11 cellular contexts compared by ENCODE assay signal in the genomic region with DNA sequence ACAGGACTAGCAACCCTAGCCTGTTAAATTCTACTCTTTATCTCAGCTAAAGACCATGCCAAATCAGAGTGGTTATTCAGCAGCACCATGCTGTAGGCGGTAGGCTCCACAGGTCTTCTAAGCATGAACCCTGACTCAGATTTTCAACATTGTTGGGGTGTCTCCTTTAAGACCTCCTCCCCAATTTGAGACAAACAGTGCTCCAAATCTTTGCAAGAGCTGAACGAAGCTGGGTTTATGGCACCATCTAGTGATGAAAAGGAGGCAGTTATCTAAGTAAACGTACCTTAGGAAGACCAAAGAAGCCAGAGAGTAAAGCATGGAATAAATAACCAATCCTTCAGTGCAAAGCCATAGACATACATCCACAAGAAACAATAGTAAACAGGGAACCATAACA.
DNase-seq lines count a peak whose midpoint lies in the region; ATAC-seq and TF ChIP-seq lines count a peak whose summit lies in the region.
"Had no signal": no experiment of that assay in that cellular context is flagged by ENCODE, and none has a peak within 500 bp of the region (broad histone marks: within the 10 kb centered on the region; RNA-seq: fewer than 3 reads in every experiment).

No MANE protein-coding gene starts in this region.

- DNase-seq in Daoy (ENCODE audit: low read depth) (peak; percentile 7), IMR-90 (peak; percentile 68), WERI-Rb-1 (no peak), left lobe of liver (ENCODE audit: low spot score) (no peak), LoVo (ENCODE audit: low spot score) (no peak), cortex of kidney (lab: John Stamatoyannopoulos, UW) (no peak), head of caudate nucleus (no peak)
- DNase-seq in CD8-positive, alpha-beta memory T cell: no peak
- DNase-seq: amygdala, pancreas, upper lobe of right lung had no signal

- no CpG with 5 or more reads among the region's 3 CpGs for WGBS in IMR-90 (ENCODE audit: extremely low coverage in 2 of 2, insufficient read length in 1 of 2), 2 experiments

- H3K18ac ChIP-seq in IMR-90 (ENCODE audit: low read depth, low read length): no peak overlapping the region

- no peak overlapping the region for H3K14ac ChIP-seq in IMR-90 (replicated peaks; ENCODE audit: low read depth, low read length)

- intact Hi-C loops in IMR-90 (cut with micrococcal nuclease) (loop anchor here (2.0 kb wide), 4 partner anchors 294 to 756 kb away; no protein-coding TSS in a partner anchor), head of caudate nucleus (cut with DNase I) (no loop called here)

- no peak overlapping the region for H3K4me2 ChIP-seq in IMR-90 (ENCODE audit: low read depth, low read length)

- H3K27me3 ChIP-seq in IMR-90 (ENCODE audit: control insufficient read depth, insufficient read depth, low read length) (no peaks in the 10 kb centered on the region), WERI-Rb-1 (ENCODE audit: insufficient read depth, low read depth, severe bottlenecking) (no peaks in the 10 kb centered on the region)
- H3K27me3 ChIP-seq in CD8-positive, alpha-beta memory T cell (ENCODE audit: insufficient read depth, low read length, poor library complexity, severe bottlenecking): no peaks in the 10 kb centered on the region
- H3K27me3 ChIP-seq: pancreas, upper lobe of right lung had no signal

- H3K23ac ChIP-seq in IMR-90 (ENCODE audit: low read depth, low read length): no peak overlapping the region

- H3K27ac Mint-ChIP-seq in CD8-positive, alpha-beta memory T cell: no peak overlapping the region

- H3K9me3 ChIP-seq in IMR-90 (ENCODE audit: control insufficient read depth, insufficient read depth, low read length): peaks cover 4% of the 10 kb centered on the region; the same call in 1 of the 2 replicates
- H3K9me3 ChIP-seq in WERI-Rb-1 (ENCODE audit: severe bottlenecking): peaks cover 4% of the 10 kb centered on the region
- H3K9me3 ChIP-seq in CD8-positive, alpha-beta memory T cell (ENCODE audit: low read length): no peaks in the 10 kb centered on the region
- H3K9me3 ChIP-seq: pancreas had no signal

- H3K9ac ChIP-seq in IMR-90 (ENCODE audit: low read depth, low read length): no peak overlapping the region

- H4K8ac ChIP-seq in IMR-90 (ENCODE audit: low read depth in 2 of 2, low read length in 2 of 2): no peak overlapping the region; a peak in 1 of 4 replicates

- H4K20me1 ChIP-seq in IMR-90 (ENCODE audit: insufficient read depth, low read length): no peaks in the 10 kb centered on the region

- TF ChIP-seq CTCF in IMR-90 (conservative IDR thresholded peaks at IDR 0.05; ENCODE audit: low read depth, low read length) (peak; percentile 55), WERI-Rb-1 (IDR thresholded peaks at IDR 0.05; ENCODE audit: low read depth, low read length) (peak; percentile 64)

- no peaks in the 10 kb centered on the region for H3K4me1 Mint-ChIP-seq in CD8-positive, alpha-beta memory T cell

- H3K9me3 Mint-ChIP-seq in CD8-positive, alpha-beta memory T cell: peaks cover 17 to 45% (median 22%) of the 10 kb centered on the region in 5 donors

- CTCF ChIA-PET in IMR-90 (lab: Yijun Ruan, JAX): interaction anchor here (1.2 kb wide), 2 partner anchors 104 to 295 kb away, joined by 3 to 6 read pairs; no protein-coding TSS in a partner anchor
- CTCF ChIA-PET in CD8-positive, alpha-beta memory T cell (lab: Charles Lee): no interaction called here

- in situ Hi-C loops in IMR-90 (cut with MboI; ENCODE audit: low sequenced_read_pairs): no loop called here

- no peak overlapping the region for H2BK5ac ChIP-seq in IMR-90 (ENCODE audit: low read depth, low read length, poor library complexity, severe bottlenecking)

- POLR2A ChIA-PET in IMR-90 (lab: Charles Lee; ENCODE audit: unreplicated experiment): no interaction called here
- POLR2A ChIA-PET in CD8-positive, alpha-beta memory T cell (lab: Charles Lee): no interaction called here

- H4K91ac ChIP-seq in IMR-90 (ENCODE audit: insufficient read depth, low read depth, low read length): peak overlapping the region; percentile 4; the same call in 1 of the 2 replicates

- H2BK120ac ChIP-seq in IMR-90 (ENCODE audit: low read depth, low read length): peak overlapping the region; percentile 70; the same call in 1 of the 2 replicates

- peak; percentile 82 for TF ChIP-seq RAD21 in IMR-90 (IDR thresholded peaks at IDR 0.05; ENCODE audit: low read length)

- no peak overlapping the region for H2BK15ac ChIP-seq in IMR-90 (ENCODE audit: low read depth, low read length)

- no peaks in the 10 kb centered on the region for H3K9me1 ChIP-seq in IMR-90 (ENCODE audit: insufficient read depth, low read length)

- dilution Hi-C loops in IMR-90 (cut with HindIII; ENCODE audit: low sequenced_read_pairs, unreplicated experiment): no loop called here

- BruUV-seq in IMR-90 (replicated peaks; lab: Mats Ljungman, UMichigan): no TSS peak

- no peak for TF ChIP-seq POLR2A in IMR-90 (IDR thresholded peaks at IDR 0.05; ENCODE audit: low read depth, low read length)

- ATAC-seq in IMR-90 (ENCODE audit: low read depth): peak; percentile 82
- peak; percentile 80 for ATAC-seq in left lobe of liver
- ATAC-seq: pancreas, upper lobe of right lung had no signal

- H4K5ac ChIP-seq in IMR-90 (ENCODE audit: low read depth, low read length): no peak overlapping the region

- peak overlapping the region; percentile 52; the same call in 1 of the 2 replicates for H3K4ac ChIP-seq in IMR-90 (ENCODE audit: low read depth, low read length)

- no peak overlapping the region for H3K56ac ChIP-seq in IMR-90 (ENCODE audit: extremely low read depth, insufficient read depth, low read length)

- H3K36me3 Mint-ChIP-seq in CD8-positive, alpha-beta memory T cell: no peaks in the 10 kb centered on the region

- no peak overlapping the region for H3K27ac ChIP-seq in IMR-90 (ENCODE audit: insufficient read depth, low read length)
- H3K27ac ChIP-seq in WERI-Rb-1: no peak overlapping the region
- H3K27ac ChIP-seq in CD8-positive, alpha-beta memory T cell (ENCODE audit: low read depth, low read length): no peak overlapping the region
- H3K27ac ChIP-seq: pancreas, upper lobe of right lung had no signal

- no peak overlapping the region for H3K4me3 Mint-ChIP-seq in CD8-positive, alpha-beta memory T cell

- H2AFZ ChIP-seq in IMR-90 (replicated peaks; ENCODE audit: low read length, poor library complexity): no peak overlapping the region

- H3K4me3 ChIP-seq in IMR-90 (ENCODE audit: insufficient read depth, low read depth, low read length) (no peak overlapping the region), WERI-Rb-1 (ENCODE audit: low read depth, low read length) (no peak overlapping the region)
- H3K4me3 ChIP-seq in CD8-positive, alpha-beta memory T cell (ENCODE audit: low read length): no peak overlapping the region
- H3K4me3 ChIP-seq: pancreas, upper lobe of right lung had no signal

- H3K27me3 Mint-ChIP-seq in CD8-positive, alpha-beta memory T cell: no peaks in the 10 kb centered on the region

- no peaks in the 10 kb centered on the region for H3K36me3 ChIP-seq in IMR-90 (ENCODE audit: control insufficient read depth, insufficient read depth, low read length)
- no peaks in the 10 kb centered on the region for H3K36me3 ChIP-seq in WERI-Rb-1
- H3K36me3 ChIP-seq in CD8-positive, alpha-beta memory T cell (ENCODE audit: insufficient read depth, low read length): no peaks in the 10 kb centered on the region
- H3K36me3 ChIP-seq: pancreas, upper lobe of right lung had no signal

- no peak overlapping the region for H2AK5ac ChIP-seq in IMR-90 (ENCODE audit: low read depth, low read length)

- H2BK20ac ChIP-seq in IMR-90 (ENCODE audit: low read depth, low read length): peak overlapping the region; percentile 74; the same call in 1 of the 2 replicates

- no peak overlapping the region for H2AK9ac ChIP-seq in IMR-90 (replicated peaks; ENCODE audit: low read depth, low read length, poor library complexity)

- H3K4me1 ChIP-seq in IMR-90 (ENCODE audit: control insufficient read depth, insufficient read depth, low read length): no peaks in the 10 kb centered on the region
- H3K4me1 ChIP-seq in CD8-positive, alpha-beta memory T cell (ENCODE audit: insufficient read depth, low read length): no peaks in the 10 kb centered on the region
- H3K4me1 ChIP-seq: pancreas, upper lobe of right lung had no signal

- no peaks in the 10 kb centered on the region for H3K79me1 ChIP-seq in IMR-90 (ENCODE audit: low read depth in 1 of 2, low read length in 2 of 2)

TF ChIP-seq in IMR-90, 13 proteins besides CTCF, POLR2A, EP300 and RAD21:
- no peak for TF ChIP-seq RCOR1 (IDR thresholded peaks at IDR 0.05; ENCODE audit: insufficient replicate concordance, low read length)
- peak; percentile 56 for TF ChIP-seq SMC3 (IDR thresholded peaks at IDR 0.05; ENCODE audit: low read depth, low read length)

Comparison
In these comparisons a context has a peak if more than half of its experiments do, and no peak if none do; other contexts are left out.
1. DNase-seq: peak in Daoy (single experiment) and IMR-90 (single experiment); none in WERI-Rb-1 (single experiment), left lobe of liver (single experiment), LoVo (single experiment), cortex of kidney (single experiment), CD8-positive, alpha-beta memory T cell (0 of 5) and head of caudate nucleus (0 of 42).